ENCODE assay signal across 8 cellular contexts in genomic region chr20:57392130-57392445, GRCh38. TPM values are rescaled to one million over a fixed set of nuclear protein-coding genes. Genes with fewer than 3 reads are reported as not detected.
DNase-seq lines count a peak whose midpoint lies in the region; ATAC-seq and TF ChIP-seq lines count a peak whose summit lies in the region.

No MANE protein-coding gene starts in this region.

- H3K27me3 ChIP-seq in stomach smooth muscle (ENCODE audit: control insufficient read depth in 1 of 2, insufficient read depth in 2 of 2, low read length in 2 of 2) (no peaks in the 10 kb centered on the region), foreskin keratinocyte (no peaks in the 10 kb centered on the region)

- H3K9me3 Mint-ChIP-seq in WTC11 = no peaks in the 10 kb centered on the region

- peaks cover 26% of the 10 kb centered on the region for H3K36me3 Mint-ChIP-seq in WTC11

- ATAC-seq in WTC11 (no peak), foreskin keratinocyte (no peak), HG02970 (IDR thresholded peaks at IDR 0.05; ENCODE audit: low FRiP score, unreplicated experiment) (no peak), HG03095 (IDR thresholded peaks at IDR 0.05; ENCODE audit: unreplicated experiment) (no peak)

- TF ChIP-seq CTCF in WTC11 (IDR thresholded peaks at IDR 0.05) (no peak), foreskin keratinocyte (conservative IDR thresholded peaks at IDR 0.05) (no peak)

- peaks cover 38% of the 10 kb centered on the region for H3K4me1 Mint-ChIP-seq in WTC11

- peak overlapping the region; percentile 61 for H3K4me3 ChIP-seq in iPS-18c (ENCODE audit: insufficient read depth, low read depth, low read length)
- H3K4me3 ChIP-seq in stomach smooth muscle (ENCODE audit: low read length in 2 of 2) = peak overlapping the region; percentile 68 to 84

- peak overlapping the region; percentile 80 to 87 for H3K9ac ChIP-seq in stomach smooth muscle (ENCODE audit: low read length in 2 of 2)

- POLR2A ChIA-PET in WTC11 (lab: Charles Lee) = interaction anchor here (0.6 kb wide), 2 partner anchors 12 to 536 kb away, joined by 3 read pairs; no protein-coding TSS in a partner anchor

- peak; percentile 35 for DNase-seq in SIG-M5 treated with dmso at 0.1 percent for 504 hours (lab: John Stamatoyannopoulos, UW; ENCODE audit: unreplicated experiment)
- no peak for DNase-seq in SIG-M5 (lab: John Stamatoyannopoulos, UW)
- no peak for DNase-seq in WTC11 (ENCODE audit: low spot score)
- no peak for DNase-seq in foreskin keratinocyte

- H3K27ac ChIP-seq in stomach smooth muscle (ENCODE audit: low read length) = peak overlapping the region; percentile 89
- H3K27ac ChIP-seq in foreskin keratinocyte = no peak overlapping the region

- no peaks in the 10 kb centered on the region for H3K27me3 Mint-ChIP-seq in WTC11 (ENCODE audit: low read depth)

- H3K36me3 ChIP-seq in stomach smooth muscle (ENCODE audit: control insufficient read depth in 2 of 2, insufficient read depth in 2 of 2, low read length in 2 of 2) = peaks cover 12 to 19% of the 10 kb centered on the region in 2 donors

- no peaks in the 10 kb centered on the region for H3K9me3 ChIP-seq in iPS-18c (ENCODE audit: control insufficient read depth, insufficient read depth, low read length)
- H3K9me3 ChIP-seq in stomach smooth muscle (ENCODE audit: control insufficient read depth in 2 of 2, low read length in 2 of 2) = no peaks in the 10 kb centered on the region

- CTCF ChIA-PET in WTC11 (lab: Charles Lee) = interaction anchor here (1.4 to 1.8 kb wide), 3 partner anchors 11 to 91 kb away, joined by 3 to 7 read pairs (median 5); no protein-coding TSS in a partner anchor

- peak overlapping the region; percentile 82; the same call in 1 of the 2 replicates for H3K27ac Mint-ChIP-seq in WTC11

- peak overlapping the region; percentile 84 for H3K4me3 Mint-ChIP-seq in WTC11

- H3K4me1 ChIP-seq in stomach smooth muscle (ENCODE audit: control insufficient read depth, insufficient read depth, low read length) (peaks cover 66% of the 10 kb centered on the region), foreskin keratinocyte (peaks cover 7% of the 10 kb centered on the region)

TF ChIP-seq in WTC11, 78 proteins besides CTCF, POLR2A, EP300 and RAD21:
- TF ChIP-seq ELF4 (CRISPR knock-in tag; IDR thresholded peaks at IDR 0.05; ENCODE audit: low read depth) (no peak), AR (CRISPR knock-in tag; IDR thresholded peaks at IDR 0.05) (no peak), USF2 (CRISPR knock-in tag; IDR thresholded peaks at IDR 0.05) (no peak), GTF2I (CRISPR knock-in tag; conservative IDR thresholded peaks at IDR 0.05) (no peak), USF1 (CRISPR knock-in tag; IDR thresholded peaks at IDR 0.05) (no peak), ATF2 (CRISPR knock-in tag; IDR thresholded peaks at IDR 0.05; ENCODE audit: borderline replicate concordance, low read depth) (no peak), ZNF416 (CRISPR knock-in tag; IDR thresholded peaks at IDR 0.05) (no peak), ZNF317 (CRISPR knock-in tag; IDR thresholded peaks at IDR 0.05; ENCODE audit: borderline replicate concordance, low read depth) (no peak), ETV6 (CRISPR knock-in tag; IDR thresholded peaks at IDR 0.05) (no peak), ZNF121 (CRISPR knock-in tag; IDR thresholded peaks at IDR 0.05) (no peak), TCF7 (CRISPR knock-in tag; IDR thresholded peaks at IDR 0.05; ENCODE audit: low read depth) (no peak), NR2C2 (CRISPR knock-in tag; IDR thresholded peaks at IDR 0.05) (no peak), SMAD3 (CRISPR knock-in tag; IDR thresholded peaks at IDR 0.05; ENCODE audit: borderline replicate concordance) (no peak)

RNA-seq across cellular contexts. Expression of gene RBM38, which starts 0.9 kb away (rescaled TPM):
- total RNA-seq in WTC11 (2021) (60.5 to 69.0 TPM (median 61.1 TPM) in 3 replicates), foreskin keratinocyte (16.7 and 18.0 TPM in 2 replicates)
- 18.0 and 21.2 TPM in 2 replicates for polyA plus RNA-seq in foreskin keratinocyte

RNA-seq across cellular contexts. Expression of gene RAE1, which starts 41.0 kb away (rescaled TPM):
- total RNA-seq in WTC11 (2021) (31.3 to 33.4 TPM (median 31.4 TPM) in 3 replicates), foreskin keratinocyte (34.1 and 35.0 TPM in 2 replicates)
- polyA plus RNA-seq in foreskin keratinocyte = 28.4 and 34.2 TPM in 2 replicates
